ENCODE assay signal across 8 cellular contexts in the genomic region with DNA sequence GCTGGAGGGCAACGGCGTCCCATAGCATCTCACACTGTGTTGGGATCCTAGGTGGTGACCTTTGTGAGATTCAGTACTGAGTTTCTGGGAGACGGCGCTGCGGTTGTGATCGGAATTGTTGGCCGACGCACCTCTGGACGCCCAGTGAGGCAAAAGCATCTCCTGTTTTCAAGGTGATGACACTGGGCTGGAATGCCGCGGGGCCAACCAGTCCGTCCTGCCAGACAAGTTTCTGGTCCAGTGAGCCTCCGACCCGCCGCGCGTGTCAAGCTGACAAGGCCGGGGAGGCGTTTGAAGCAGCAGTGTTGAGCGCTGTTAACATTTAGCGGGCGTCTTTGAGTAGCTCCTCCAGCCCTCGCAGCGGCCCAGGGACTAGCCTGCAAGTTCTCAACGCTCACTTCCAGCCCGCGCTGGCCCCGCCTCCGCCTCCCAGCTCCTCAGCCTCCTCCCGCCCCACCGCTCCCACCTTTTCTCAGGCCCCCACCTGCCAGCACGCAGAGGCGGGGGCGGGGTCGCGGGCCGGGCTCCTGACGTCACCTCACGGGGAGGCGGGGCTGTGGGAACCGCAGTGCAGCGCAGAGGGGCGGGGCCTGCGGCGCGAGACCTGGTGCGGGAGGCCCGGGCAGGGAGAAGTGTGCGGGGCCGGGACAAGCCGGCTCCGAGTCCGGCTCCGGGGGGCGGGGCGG. TPM values are rescaled to one million over a fixed set of nuclear protein-coding genes. Genes with fewer than 3 reads are reported as not detected.
A peak's percentile ranks its signal among the peaks of the same experiment; 100 is the strongest.
DNase-seq lines count a peak whose midpoint lies in the region; ATAC-seq, FAIRE-seq and TF ChIP-seq lines count a peak whose summit lies in the region.

No MANE protein-coding gene starts in this region.

- peak overlapping the region; percentile 83 for H3K4me2 ChIP-seq in endothelial cell of umbilical vein (ENCODE audit: insufficient read depth, low read length)

- H3K27ac ChIP-seq in endothelial cell of umbilical vein (ENCODE audit: insufficient read depth, low read depth, low read length): no peak overlapping the region

- POLR2A ChIA-PET in BJ (lab: Charles Lee): interaction anchor here (1.0 kb wide), 1 partner anchor 384 kb away, joined by 3 read pairs; the partner anchor contains the start of gene WDFY3
- POLR2A ChIA-PET in endothelial cell of umbilical vein (lab: Charles Lee): no interaction called here

- intact Hi-C loops in endothelial cell of umbilical vein (cut with micrococcal nuclease): loop anchor here (5.0 kb wide), 1 partner anchor 80 kb away; no protein-coding TSS in a partner anchor

- H4K20me1 ChIP-seq in endothelial cell of umbilical vein (replicated peaks; ENCODE audit: control insufficient read depth, extremely low read depth, insufficient read depth, low read length): no peaks in the 10 kb centered on the region

- H2AFZ ChIP-seq in endothelial cell of umbilical vein (ENCODE audit: low read depth, low read length): peak overlapping the region; percentile 95

- H3K4me1 ChIP-seq in endothelial cell of umbilical vein (ENCODE audit: control insufficient read depth, extremely low read depth, insufficient read depth, low read length): peaks cover 13% of the 10 kb centered on the region

- BruUV-seq in endothelial cell of umbilical vein (replicated peaks; lab: Mats Ljungman, UMichigan): no TSS peak

- TF ChIP-seq POLR2A in endothelial cell of umbilical vein (IDR thresholded peaks at IDR 0.05; ENCODE audit: low read depth, low read length): no peak

- H3K9me1 ChIP-seq in endothelial cell of umbilical vein (replicated peaks; ENCODE audit: control insufficient read depth, extremely low read depth, insufficient read depth, low read length): no peaks in the 10 kb centered on the region

- H3K4me3 ChIP-seq in BJ (ENCODE audit: low read depth, low read length): peak overlapping the region; percentile 49
- peak overlapping the region; percentile 32 to 52 (median 36) for H3K4me3 ChIP-seq in endothelial cell of umbilical vein (replicated peaks in 1 of 3; ENCODE audit: insufficient read depth in 1 of 3, low read depth in 1 of 3, low read length in 3 of 3)

- dilution Hi-C loops in endothelial cell of umbilical vein (cut with MboI; ENCODE audit: extremely low pct_ligation_motif_present, low sequenced_read_pairs): no loop called here

- no peak for DNase-seq in BJ (ENCODE audit: low read depth)
- DNase-seq in NOMO-1 treated with DMSO at 0.1 percent for 48 hours (lab: John Stamatoyannopoulos, UW; ENCODE audit: unreplicated experiment): peak; percentile 69
- DNase-seq in activated CD8-positive, alpha-beta memory T cell treated with anti-CD3 and anti-CD28 coated beads, Interleukin-2, amount 50 U/mL, for 4 hours: peak; percentile 95
- peak; percentile 50 for DNase-seq in endothelial cell of umbilical vein (ENCODE audit: low read depth, low spot score)
- peak; percentile 81 for DNase-seq in midbrain (lab: John Stamatoyannopoulos, UW)
- DNase-seq in stimulated activated CD8-positive, alpha-beta memory T cell treated with anti-CD3 and anti-CD28 coated beads, Interleukin-15, amount 100 ng/mL, for 4 hours (ENCODE audit: low read depth in 2 of 2): peak; percentile 79 to 82

- H3K79me2 ChIP-seq in endothelial cell of umbilical vein (ENCODE audit: control insufficient read depth, insufficient read depth, low read length): no peaks in the 10 kb centered on the region

- H3K36me3 ChIP-seq in BJ (ENCODE audit: control insufficient read depth, insufficient read depth, low read length): no peaks in the 10 kb centered on the region
- H3K36me3 ChIP-seq in endothelial cell of umbilical vein (ENCODE audit: control insufficient read depth in 2 of 2, extremely low read depth in 1 of 2, insufficient read depth in 2 of 2, low read length in 2 of 2): no peaks in the 10 kb centered on the region

- ATAC-seq in GM19452 (IDR thresholded peaks at IDR 0.05; ENCODE audit: unreplicated experiment) (peak; percentile 87), HG03571 (IDR thresholded peaks at IDR 0.05; ENCODE audit: unreplicated experiment) (peak; percentile 67)

- peaks cover 19% of the 10 kb centered on the region for H3K27me3 ChIP-seq in BJ (ENCODE audit: control insufficient read depth, insufficient read depth, low read length)
- peaks cover 50 to 67% of the 10 kb centered on the region in 2 experiments for H3K27me3 ChIP-seq in endothelial cell of umbilical vein (ENCODE audit: control insufficient read depth in 2 of 2, insufficient read depth in 2 of 2, low read length in 2 of 2)

- FAIRE-seq in endothelial cell of umbilical vein (lab: Jason Lieb, UNC): no peak

- CTCF ChIA-PET in BJ (lab: Yijun Ruan, JAX) (interaction anchor here (1.0 kb wide), 1 partner anchor 12 kb away, joined by 3 read pairs; no protein-coding TSS in a partner anchor), endothelial cell of umbilical vein (lab: Charles Lee) (no interaction called here)

- TF ChIP-seq CTCF in BJ (IDR thresholded peaks at IDR 0.05; ENCODE audit: insufficient read depth, low read depth, low read length): no peak
- no peak for TF ChIP-seq CTCF in endothelial cell of umbilical vein (IDR thresholded peaks at IDR 0.05; ENCODE audit: extremely low read depth in 1 of 2, insufficient read depth in 1 of 2, low read depth in 1 of 2, low read length in 2 of 2)

- no peak overlapping the region for H3K9ac ChIP-seq in endothelial cell of umbilical vein (replicated peaks; ENCODE audit: extremely low read depth, insufficient read depth, low read length)

- no peaks in the 10 kb centered on the region for H3K9me3 ChIP-seq in endothelial cell of umbilical vein (replicated peaks; ENCODE audit: control insufficient read depth, insufficient read depth, low read length)

TF ChIP-seq in endothelial cell of umbilical vein, 7 proteins besides CTCF, POLR2A, EP300 and RAD21:
- no peak for TF ChIP-seq MYC (IDR thresholded peaks at IDR 0.05; ENCODE audit: low read depth, low read length)
- TF ChIP-seq JUN (IDR thresholded peaks at IDR 0.05; ENCODE audit: borderline replicate concordance, insufficient read depth, insufficient read length, low read depth): no peak
- TF ChIP-seq EZH2 (IDR thresholded peaks at IDR 0.05; ENCODE audit: borderline replicate concordance, low read depth, low read length, severe bottlenecking): no peak

RNA-seq across cellular contexts. Expression of gene CDS1, which starts 0.5 kb away (rescaled TPM):
- 0.01 and 0.02 TPM in 2 replicates for polyA plus RNA-seq in BJ (2011; rRNA removed)
- 0.05 and 0.09 TPM in 2 replicates for polyA minus RNA-seq in BJ (2011; rRNA and poly(A)+ RNA removed)
- 0.07 TPM in 1 of 2 replicates, not detected in the other for total RNA-seq in endothelial cell of umbilical vein
- polyA plus RNA-seq in endothelial cell of umbilical vein: 0.01 TPM in 1 of 2 replicates, not detected in the other
- not detected in 2 replicates for polyA plus RNA-seq in endothelial cell of umbilical vein (2011; cell fraction: cytosol; rRNA removed)
- not detected in 2 replicates for polyA plus RNA-seq in endothelial cell of umbilical vein (2011; cell fraction: nucleus; rRNA removed)
- polyA plus RNA-seq in endothelial cell of umbilical vein (2012): not detected in 2 replicates
- not detected in 2 replicates for polyA minus RNA-seq in endothelial cell of umbilical vein
- 0.92 TPM for polyA minus RNA-seq in endothelial cell of umbilical vein (2011; cell fraction: cytosol; rRNA and poly(A)+ RNA removed)
- not detected in 2 replicates for polyA minus RNA-seq in endothelial cell of umbilical vein (2011; cell fraction: nucleus; rRNA and poly(A)+ RNA removed)
